In the genomic region with DNA sequence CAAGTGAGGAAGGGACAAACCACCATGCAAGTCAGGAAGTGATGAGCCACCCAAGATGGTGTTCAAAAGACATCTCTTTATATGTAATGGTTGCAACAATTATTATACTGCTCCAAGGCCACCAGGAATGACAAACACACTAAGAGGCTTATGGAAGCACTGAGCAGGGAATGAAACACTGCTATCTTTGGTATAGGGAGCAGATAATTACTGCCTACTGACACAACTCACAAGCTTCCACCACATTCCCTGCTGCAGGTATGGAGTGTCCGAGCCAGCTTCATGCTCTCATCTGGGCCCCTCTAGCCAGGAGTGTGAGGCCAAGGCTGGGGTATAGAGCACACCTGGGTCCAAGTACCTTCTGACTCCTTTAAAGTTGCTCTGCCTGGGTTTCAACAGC, we compare ENCODE assay signal across 23 cellular contexts.
"Had no signal": no experiment of that assay in that cellular context is flagged by ENCODE, and none has a peak within 500 bp of the region (broad histone marks: within the 10 kb centered on the region; RNA-seq: fewer than 3 reads in every experiment).

No MANE protein-coding gene starts in this region.

- H3K4me2 ChIP-seq: hepatocyte had no signal

- DNase-seq: islet precursor cell; left ventricle myocardium superior; lower lobe of right lung; mammary epithelial cell; mesendoderm; naive thymus-derived CD4-positive, alpha-beta T cell; ovary; stimulated activated CD4-positive, alpha-beta T cell treated with anti-CD3 and anti-CD28 coated beads, Interleukin-12 subunit alpha, Interleukin-12 subunit beta, amount 100 ng/mL, for 4 hours; stimulated activated CD4-positive, alpha-beta T cell treated with anti-CD3 and anti-CD28 coated beads, Interleukin-15, amount 100 ng/mL, for 24 hours; stimulated activated CD4-positive, alpha-beta T cell treated with anti-CD3 and anti-CD28 coated beads, Interleukin-2, amount 100 ng/mL, for 24 hours; stimulated activated CD4-positive, alpha-beta T cell treated with anti-CD3 and anti-CD28 coated beads, Interleukin-4, amount 100 ng/mL, for 1 hour; stimulated activated naive B cell treated with anti-CD40 and anti-IgM and Interleukin-4, amounts not matched to agents 10 μg/mL and 1 μg/mL and 100 μg/mL, for 72 hours; stimulated activated naive CD8-positive, alpha-beta T cell treated with anti-CD3 and anti-CD28 coated beads, Interleukin-15, Interleukin-2, amounts not matched to agents 100 U/mL and 50 U/mL, for 24 hours; stomach; testis; thyroid gland; transverse colon; upper lobe of left lung had no signal

- H3K36me3 ChIP-seq: lower lobe of right lung, ovary, right atrium auricular region, stomach, thyroid gland, transverse colon, upper lobe of left lung had no signal

- H3K27ac ChIP-seq: hepatocyte, lower lobe of right lung, ovary, right atrium auricular region, skin epidermis, stomach, testis, thyroid gland, transverse colon, upper lobe of left lung had no signal

- H3K4me1 ChIP-seq: lower lobe of right lung, right atrium auricular region, testis, thyroid gland, transverse colon, upper lobe of left lung had no signal

- H3K9me3 ChIP-seq: lower lobe of right lung, ovary, right atrium auricular region, stomach, testis, thyroid gland, transverse colon, upper lobe of left lung had no signal

- H3K79me2 ChIP-seq: hepatocyte had no signal

- H2AFZ ChIP-seq: hepatocyte had no signal

- ATAC-seq: left ventricle myocardium superior; lower lobe of right lung; naive thymus-derived CD4-positive, alpha-beta T cell; natural killer cell treated with Interleukin-12 subunit alpha and Interleukin-12 subunit beta and Interleukin-15 and Interleukin-18, amount 100 ng/mL, for 72 hours; sciatic nerve; stimulated activated naive B cell treated with anti-CD40 and anti-IgM and Interleukin-4, amounts not matched to agents 10 μg/mL and 1 μg/mL and 100 μg/mL, for 72 hours; stimulated activated naive CD8-positive, alpha-beta T cell treated with anti-CD3 and anti-CD28 coated beads, Interleukin-15, Interleukin-2, amounts not matched to agents 100 U/mL and 50 U/mL, for 24 hours had no signal

- H3K27me3 ChIP-seq: hepatocyte, ovary, right atrium auricular region, stomach, testis, thyroid gland, transverse colon, upper lobe of left lung had no signal

- H3K4me3 ChIP-seq: hepatocyte, lower lobe of right lung, ovary, right atrium auricular region, skin epidermis, stomach, testis, thyroid gland, transverse colon, upper lobe of left lung had no signal
